Comparison of ENCODE assay signal across 2 cellular contexts in genomic region chr11:2290351-2290841, GRCh38.
TF ChIP-seq lines count a peak whose summit lies in the region.

No MANE protein-coding gene starts in this region.

TF ChIP-seq in Ishikawa, 13 proteins besides CTCF, POLR2A, EP300 and RAD21:
- TF ChIP-seq YY1 (IDR thresholded peaks at IDR 0.05; ENCODE audit: low read depth) (no peak), NFIC (IDR thresholded peaks at IDR 0.05) (peak; percentile 70), TCF12 (IDR thresholded peaks at IDR 0.05; ENCODE audit: low read depth) (peak; percentile 32; the same call in 1 of the 2 replicates), TEAD4 (IDR thresholded peaks at IDR 0.05) (peak; percentile 15; the same call in 1 of the 2 replicates), MAX (IDR thresholded peaks at IDR 0.05) (0 out of 2 replicates have a peak, but pooled peaks have one; percentile 26), ZBTB7A (IDR thresholded peaks at IDR 0.05; ENCODE audit: low read depth) (no peak), USF1 (IDR thresholded peaks at IDR 0.05) (0 out of 2 replicates have a peak, but pooled peaks have one; percentile 36)

TF ChIP-seq in H1, 55 proteins besides CTCF, POLR2A, EP300 and RAD21:
- TF ChIP-seq BRCA1 (IDR thresholded peaks at IDR 0.05; ENCODE audit: low read depth, low read length) (no peak), TBP (IDR thresholded peaks at IDR 0.05; ENCODE audit: low read depth, low read length) (no peak), SRF (IDR thresholded peaks at IDR 0.05; ENCODE audit: low read depth, low read length) (no peak), ASH2L (IDR thresholded peaks at IDR 0.05; ENCODE audit: low read length) (no peak), SP2 (IDR thresholded peaks at IDR 0.05; ENCODE audit: low read length) (no peak), HDAC2 (IDR thresholded peaks at IDR 0.05; ENCODE audit: borderline replicate concordance in 1 of 2, low read depth in 2 of 2, low read length in 2 of 2) (no peak), TAF1 (IDR thresholded peaks at IDR 0.05; ENCODE audit: low read depth, low read length) (no peak)
